In genomic region chr17:49414271-49414621, GRCh38 we compare ENCODE assay signal across 8 cellular contexts. TPM values are rescaled to one million over a fixed set of nuclear protein-coding genes. Genes with fewer than 3 reads are reported as not detected.
DNase-seq lines count a peak whose midpoint lies in the region; ATAC-seq, FAIRE-seq and TF ChIP-seq lines count a peak whose summit lies in the region.

No MANE protein-coding gene starts in this region.

- H3K9me3 Mint-ChIP-seq in HFFc6 (peaks cover 4% of the 10 kb centered on the region; the same call in 1 of the 2 replicates), brain (no peaks in the 10 kb centered on the region)

- peaks cover 11% of the 10 kb centered on the region for H3K4me1 Mint-ChIP-seq in HFFc6 (ENCODE audit: low read depth)
- peaks cover 14% of the 10 kb centered on the region for H3K4me1 Mint-ChIP-seq in brain

- H3K27me3 Mint-ChIP-seq in HFFc6 (ENCODE audit: insufficient read depth) (peaks cover 3% of the 10 kb centered on the region), brain (peaks cover 13% of the 10 kb centered on the region)

- CTCF ChIA-PET in A549 (lab: Yijun Ruan, JAX), result interaction anchor here (0.7 to 22.7 kb wide), 12 partner anchors 11 to 165 kb away, joined by 3 to 563 read pairs (median 3); partner anchors contain the start of gene NGFR

- ATAC-seq in A549, result peak; percentile 12 to 21; a peak in 4 of 6 replicates
- ATAC-seq in GM19351 (IDR thresholded peaks at IDR 0.05; ENCODE audit: unreplicated experiment), result no peak

- no peaks in the 10 kb centered on the region for H3K9me3 ChIP-seq in A549
- no peaks in the 10 kb centered on the region for H3K9me3 ChIP-seq in mononuclear cell (ENCODE audit: low read depth, low read length)

- TF ChIP-seq CTCF in A549 (IDR thresholded peaks at IDR 0.05) (no peak), HFFc6 (IDR thresholded peaks at IDR 0.05) (no peak), brain (conservative IDR thresholded peaks at IDR 0.05) (no peak)

- H3K4me3 Mint-ChIP-seq in HFFc6, result peak overlapping the region; percentile 98
- H3K4me3 Mint-ChIP-seq in brain, result peak overlapping the region; percentile 95 to 99 (median 98)

- DNase-seq in A549 (ENCODE audit: low read depth in 1 of 2, low spot score in 1 of 2) (peak in 1 of 2 experiments; percentile 46), HFFc6 (no peak), NCI-H2196 (lab: John Stamatoyannopoulos, UW; ENCODE audit: unreplicated experiment) (no peak), NCI-H510A (lab: John Stamatoyannopoulos, UW) (no peak), HTR-8/SVneo (ENCODE audit: insufficient read length, low spot score) (no peak)

- FAIRE-seq in A549 (lab: Jason Lieb, UNC) (no peak), HTR-8/SVneo (lab: Jason Lieb, UNC) (no peak)

- TF ChIP-seq EP300 in A549 (IDR thresholded peaks at IDR 0.05), result no peak

- TF ChIP-seq RAD21 in A549 (conservative IDR thresholded peaks at IDR 0.05 in 1 of 2, IDR thresholded peaks at IDR 0.05 in 1 of 2), result no peak

- POLR2A ChIA-PET in A549 (lab: Yijun Ruan, JAX), result interaction anchor here (0.6 to 1.5 kb wide), 11 partner anchors 8 to 442 kb away, joined by 3 to 8 read pairs (median 3); partner anchors contain the start of genes FAM117A, NGFR, SLC35B1 and SPOP

- peak overlapping the region; percentile 89 for H3K4me2 ChIP-seq in A549

- H3K27ac ChIP-seq in A549, result peak overlapping the region; percentile 76 to 90

- peak overlapping the region; percentile 54 for H3K27ac Mint-ChIP-seq in HFFc6
- peak overlapping the region; percentile 72 to 97 (median 94) for H3K27ac Mint-ChIP-seq in brain

- H3K27me3 ChIP-seq in mononuclear cell (ENCODE audit: insufficient read depth, low read length), result no peaks in the 10 kb centered on the region

- H3K4me3 ChIP-seq in A549, result peak overlapping the region; percentile 69
- peak overlapping the region; percentile 65 for H3K4me3 ChIP-seq in mononuclear cell (ENCODE audit: low read length)

- under 1% methylated on average over 10 of the region's 10 CpGs for WGBS in A549 (ENCODE audit: missing lambda C conversion rate)

- H3K36me3 Mint-ChIP-seq in HFFc6 (ENCODE audit: low read depth), result peaks cover 12% of the 10 kb centered on the region
- peaks cover 23% of the 10 kb centered on the region for H3K36me3 Mint-ChIP-seq in brain

- TF ChIP-seq POLR2A in A549 (IDR thresholded peaks at IDR 0.05; ENCODE audit: low read length), result no peak

- H3K4me1 ChIP-seq in A549 (peaks cover 11% of the 10 kb centered on the region), mononuclear cell (ENCODE audit: insufficient read depth, low read length) (peaks cover 19% of the 10 kb centered on the region)

TF ChIP-seq in A549, 52 proteins besides CTCF, POLR2A, EP300 and RAD21:
- TF ChIP-seq HEYL (CRISPR knock-in tag; IDR thresholded peaks at IDR 0.05) (no peak), POLR2AphosphoS2 (conservative IDR thresholded peaks at IDR 0.05; ENCODE audit: low read length) (no peak), SREBF2 (IDR thresholded peaks at IDR 0.05) (no peak), FOXS1 (CRISPR knock-in tag; IDR thresholded peaks at IDR 0.05) (no peak)

RNA-seq across cellular contexts. Expression of gene PHB1, which starts 0.4 kb away (rescaled TPM):
- polyA plus RNA-seq in A549 (2011; rRNA removed) (480 and 556 TPM in 2 replicates), A549 (2017; fragmentation: RNase III; extraction: RNeasy Plus Mini Kit Qiagen cat#74134 plus additional on column Dnase treatment) (410 to 432 TPM (median 416 TPM) in 3 replicates), brain (ENCODE audit: insufficient read depth, low read depth, low replicate concordance) (201 TPM)
- polyA plus RNA-seq in A549 (2012; cell fraction: cytosol; rRNA removed), result 819 and 950 TPM in 2 replicates
- polyA plus RNA-seq in A549 (2012; cell fraction: nucleus; rRNA removed), result 522 and 661 TPM in 2 replicates
- polyA minus RNA-seq in A549 (2011; rRNA and poly(A)+ RNA removed), result 595 and 645 TPM in 2 replicates
- 100 to 1,000 TPM; 235 to 284 (median 262) TPM for total RNA-seq in HFFc6 (2021; fragmentation: NEBNext Ultra II Directional; extraction: Animal tissue kit (Norgen Biotek cat#: 25700))
- 28.7 TPM for total RNA-seq in mononuclear cell

RNA-seq across cellular contexts. Expression of gene ZNF652, which starts 52.2 kb away (rescaled TPM):
- polyA plus RNA-seq in A549 (2011; rRNA removed), result 13.1 and 14.8 TPM in 2 replicates
- 2.8 and 3.4 TPM in 2 replicates for polyA plus RNA-seq in A549 (2012; cell fraction: cytosol; rRNA removed)
- 5.2 and 15.5 TPM in 2 replicates for polyA plus RNA-seq in A549 (2012; cell fraction: nucleus; rRNA removed)
- 5.5 to 5.7 TPM (median 5.5 TPM) in 3 replicates for polyA plus RNA-seq in A549 (2017; fragmentation: RNase III; extraction: RNeasy Plus Mini Kit Qiagen cat#74134 plus additional on column Dnase treatment)
- polyA minus RNA-seq in A549 (2011; rRNA and poly(A)+ RNA removed), result 39.4 and 46.5 TPM in 2 replicates
- total RNA-seq in HFFc6 (2021; fragmentation: NEBNext Ultra II Directional; extraction: Animal tissue kit (Norgen Biotek cat#: 25700)), result 10 to 100 TPM; 12.0 to 15.5 (median 12.7) TPM
- polyA plus RNA-seq in brain (ENCODE audit: insufficient read depth, low read depth, low replicate concordance), result 16.1 TPM
- total RNA-seq in mononuclear cell, result 48.9 TPM
